Comparison of ENCODE assay signal across 8 cellular contexts in the genomic region with DNA sequence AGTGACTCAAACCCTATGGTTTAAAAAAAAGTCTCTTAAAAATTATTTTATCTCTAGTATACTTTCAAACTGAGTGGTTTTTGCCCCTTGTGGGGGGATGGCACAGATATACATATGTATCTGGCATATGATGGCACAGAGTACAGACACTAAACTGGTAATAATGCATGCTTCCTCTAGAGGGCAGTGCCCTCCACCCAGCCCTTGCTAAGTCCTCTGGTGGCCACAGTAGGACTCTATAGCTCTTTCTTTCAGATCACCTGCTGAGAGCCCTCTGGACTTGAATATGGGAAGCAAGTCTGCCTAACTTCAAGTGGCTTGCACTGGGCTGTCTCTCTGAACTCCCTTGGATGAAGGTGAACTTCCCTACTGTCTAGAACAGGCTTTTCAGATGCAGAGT.
DNase-seq lines count a peak whose midpoint lies in the region; TF ChIP-seq lines count a peak whose summit lies in the region.

No MANE protein-coding gene starts in this region.

- in situ Hi-C loops in astrocyte of the cerebellum (cut with HindIII; ENCODE audit: low sequenced_read_pairs) = no loop called here

- H3K27me3 Mint-ChIP-seq in nephron progenitor cell (ENCODE audit: low read depth, poor library complexity) = peaks cover 3% of the 10 kb centered on the region

- H3K4me1 Mint-ChIP-seq in nephron progenitor cell = no peaks in the 10 kb centered on the region

- H3K4me3 ChIP-seq in HFF-Myc (replicated peaks; ENCODE audit: low read depth, low read length) (no peak overlapping the region), astrocyte of the cerebellum (ENCODE audit: low read depth, low read length) (no peak overlapping the region)

- H3K27ac Mint-ChIP-seq in nephron progenitor cell = no peak overlapping the region

- TF ChIP-seq CTCF in HFF-Myc (IDR thresholded peaks at IDR 0.05; ENCODE audit: low read depth, low read length, missing control alignments) (peak; percentile 53), astrocyte of the cerebellum (IDR thresholded peaks at IDR 0.05; ENCODE audit: low read depth, low read length, missing control alignments) (peak; percentile 29), nephron progenitor cell (IDR thresholded peaks at IDR 0.05) (peak; percentile 44)

- H3K36me3 Mint-ChIP-seq in nephron progenitor cell (ENCODE audit: low read depth) = no peaks in the 10 kb centered on the region

- DNase-seq in activated naive CD4-positive, alpha-beta T cell treated with Interleukin-2 at 50 U/mL for 16 hours = peak; percentile 1
- DNase-seq in activated naive CD4-positive, alpha-beta T cell (lab: John Stamatoyannopoulos, UW) = no peak
- DNase-seq in HFF-Myc (ENCODE audit: extremely low read depth, low read depth) = no peak
- peak; percentile 26 to 58 for DNase-seq in NCI-H526 (lab: John Stamatoyannopoulos, UW)
- no peak for DNase-seq in astrocyte of the cerebellum (ENCODE audit: low read depth)
- DNase-seq in nephron progenitor cell = no peak
- DNase-seq in HPDE6-E6E7 (ENCODE audit: extremely low spot score) = no peak
- DNase-seq in globus pallidus (ENCODE audit: low spot score) = no peak

- no peak overlapping the region for H3K4me3 Mint-ChIP-seq in nephron progenitor cell

- peaks cover 31% of the 10 kb centered on the region for H3K9me3 Mint-ChIP-seq in nephron progenitor cell

Comparison
In these comparisons a context has a peak if more than half of its experiments do, and no peak if none do; other contexts are left out.
1. DNase-seq: peak in activated naive CD4-positive, alpha-beta T cell treated with Interleukin-2 at 50 U/mL for 16 hours (single experiment) and NCI-H526 (2 of 2); none in activated naive CD4-positive, alpha-beta T cell (0 of 4), HFF-Myc (single experiment), astrocyte of the cerebellum (single experiment), nephron progenitor cell (single experiment), HPDE6-E6E7 (single experiment) and globus pallidus (single experiment).
2. Peak in every context shown above with its lines, with median percentiles within 50 percentile points of each other: CTCF ChIP-seq.